In genomic region chr2:222813177-222813843, GRCh38 we compare ENCODE assay signal across 11 cellular contexts. TPM values are rescaled to one million over a fixed set of nuclear protein-coding genes. Genes with fewer than 3 reads are reported as not detected.
DNase-seq lines count a peak whose midpoint lies in the region; ATAC-seq and TF ChIP-seq lines count a peak whose summit lies in the region.
"Had no signal": no experiment of that assay in that cellular context is flagged by ENCODE, and none has a peak within 500 bp of the region (broad histone marks: within the 10 kb centered on the region; RNA-seq: fewer than 3 reads in every experiment).

No MANE protein-coding gene starts in this region.

- POLR2A ChIA-PET in CD8-positive, alpha-beta T cell (lab: Charles Lee) = no interaction called here

- 63 to 71% methylated on average over 6 of the region's 6 CpGs for WGBS in thyroid gland, 2 donors

- no peak overlapping the region for H3K4me3 Mint-ChIP-seq in CD8-positive, alpha-beta T cell

- peak; percentile 4 to 15 (median 10) for DNase-seq in activated CD8-positive, alpha-beta memory T cell treated with anti-CD3 and anti-CD28 coated beads for 48 hours (ENCODE audit: low read depth in 2 of 3, low spot score in 2 of 3)
- no peak for DNase-seq in activated CD8-positive, alpha-beta memory T cell treated with anti-CD3 and anti-CD28 coated beads for 24 hours
- DNase-seq in NCI-H460 (ENCODE audit: extremely low read depth, low read depth) (peak; percentile 63), renal cortical epithelial cell (ENCODE audit: low read depth) (peak; percentile 33), thyroid gland (no peak), ureter (ENCODE audit: low spot score) (no peak)
- no peak for DNase-seq in CD8-positive, alpha-beta T cell
- DNase-seq: activated CD4-positive, alpha-beta T cell treated with anti-CD3 and anti-CD28 coated beads for 1 hour; IMR-90 had no signal

- ATAC-seq in HG02588 (IDR thresholded peaks at IDR 0.05; ENCODE audit: unreplicated experiment) = peak; percentile 96
- no peak for ATAC-seq in CD8-positive, alpha-beta T cell
- ATAC-seq: naive thymus-derived CD4-positive, alpha-beta T cell had no signal

- no peaks in the 10 kb centered on the region for H3K4me1 Mint-ChIP-seq in CD8-positive, alpha-beta T cell (ENCODE audit: low read depth)

- no peaks in the 10 kb centered on the region for H3K9me3 ChIP-seq in thyroid gland
- no peaks in the 10 kb centered on the region for H3K9me3 ChIP-seq in CD8-positive, alpha-beta T cell (ENCODE audit: low read length)

- no peaks in the 10 kb centered on the region for H3K27me3 Mint-ChIP-seq in CD8-positive, alpha-beta T cell (ENCODE audit: low read depth)

- H3K4me3 ChIP-seq in thyroid gland (replicated peaks in 1 of 3) = no peak overlapping the region
- H3K4me3 ChIP-seq in CD8-positive, alpha-beta T cell (ENCODE audit: low read depth, low read length) = no peak overlapping the region

- H3K27ac ChIP-seq in thyroid gland = no peak overlapping the region
- no peak overlapping the region for H3K27ac ChIP-seq in CD8-positive, alpha-beta T cell (ENCODE audit: low read depth, low read length)

- intact Hi-C loops in thyroid gland (cut with DNase I) = no loop called here
- intact Hi-C loops in CD8-positive, alpha-beta T cell (cut with DNase I, micrococcal nuclease) = no loop called here

- no peaks in the 10 kb centered on the region for H3K4me1 ChIP-seq in thyroid gland
- no peaks in the 10 kb centered on the region for H3K4me1 ChIP-seq in CD8-positive, alpha-beta T cell (ENCODE audit: insufficient read depth, low read length)

- TF ChIP-seq CTCF in thyroid gland (IDR thresholded peaks at IDR 0.05) = no peak
- no peak for TF ChIP-seq CTCF in CD8-positive, alpha-beta T cell (IDR thresholded peaks at IDR 0.05)

- no peaks in the 10 kb centered on the region for H3K36me3 Mint-ChIP-seq in CD8-positive, alpha-beta T cell

- no peak overlapping the region for H3K27ac Mint-ChIP-seq in CD8-positive, alpha-beta T cell

- no peak for TF ChIP-seq POLR2A in thyroid gland (IDR thresholded peaks at IDR 0.05)

- no peaks in the 10 kb centered on the region for H3K36me3 ChIP-seq in thyroid gland
- H3K36me3 ChIP-seq in CD8-positive, alpha-beta T cell (ENCODE audit: insufficient read depth, low read length) = no peaks in the 10 kb centered on the region

- H3K27me3 ChIP-seq in thyroid gland = no peaks in the 10 kb centered on the region
- no peaks in the 10 kb centered on the region for H3K27me3 ChIP-seq in CD8-positive, alpha-beta T cell (ENCODE audit: insufficient read depth, low read length)

- CTCF ChIA-PET in CD8-positive, alpha-beta T cell (lab: Charles Lee) = no interaction called here

- no peaks in the 10 kb centered on the region for H3K9me3 Mint-ChIP-seq in CD8-positive, alpha-beta T cell

RNA-seq across cellular contexts. Expression of gene ACSL3, which starts 47.5 kb away (rescaled TPM):
- total RNA-seq in NCI-H460 (2014; rRNA removed; shearing (Covaris generic)) = 156 and 165 TPM in 2 replicates
- polyA plus RNA-seq in NCI-H460 (2014; cell fraction: nucleus; rRNA removed) = 88.5 and 103 TPM in 2 replicates
- 65.8 and 150 TPM in 2 replicates for total RNA-seq in renal cortical epithelial cell
- 10 to 100 TPM; 62.0 to 85.8 (median 76.6) TPM for total RNA-seq in thyroid gland
- 10 to 100 TPM; 89.5 to 97.6 TPM for total RNA-seq in CD8-positive, alpha-beta T cell
- 124 TPM for total RNA-seq in ureter

Comparison
In these comparisons a context has a peak if more than half of its experiments do, and no peak if none do; other contexts are left out.
1. DNase-seq: peak in activated CD8-positive, alpha-beta memory T cell treated with anti-CD3 and anti-CD28 coated beads for 48 hours (3 of 3), NCI-H460 (single experiment) and renal cortical epithelial cell (single experiment); none in activated CD8-positive, alpha-beta memory T cell treated with anti-CD3 and anti-CD28 coated beads for 24 hours (single experiment), thyroid gland (0 of 2), CD8-positive, alpha-beta T cell (0 of 7) and ureter (single experiment).